10 cellular contexts compared by ENCODE assay signal in genomic region chr19:37986048-37986750, GRCh38.
A peak's percentile ranks its signal among the peaks of the same experiment; 100 is the strongest.
DNase-seq lines count a peak whose midpoint lies in the region; ATAC-seq and TF ChIP-seq lines count a peak whose summit lies in the region.
"Had no signal": no experiment of that assay in that cellular context is flagged by ENCODE, and none has a peak within 500 bp of the region (broad histone marks: within the 10 kb centered on the region; RNA-seq: fewer than 3 reads in every experiment).

No MANE protein-coding gene starts in this region.

- POLR2A ChIA-PET in naive thymus-derived CD4-positive, alpha-beta T cell (lab: Charles Lee): no interaction called here

- ATAC-seq in naive thymus-derived CD4-positive, alpha-beta T cell: no peak
- ATAC-seq in HG03039 (IDR thresholded peaks at IDR 0.05; ENCODE audit: unreplicated experiment): no peak

- no peaks in the 10 kb centered on the region for H3K9me3 Mint-ChIP-seq in naive thymus-derived CD4-positive, alpha-beta T cell

- no peaks in the 10 kb centered on the region for H3K9me3 ChIP-seq in HUES64 (ENCODE audit: insufficient read depth, low read depth, low read length)
- no peaks in the 10 kb centered on the region for H3K9me3 ChIP-seq in naive thymus-derived CD4-positive, alpha-beta T cell (ENCODE audit: control insufficient read depth in 2 of 3, low read length in 3 of 3)
- H3K9me3 ChIP-seq: ovary had no signal

- H3K4me3 ChIP-seq in HUES64 (ENCODE audit: low read length): no peak overlapping the region
- H3K4me3 ChIP-seq in naive thymus-derived CD4-positive, alpha-beta T cell (ENCODE audit: low read length): no peak overlapping the region
- H3K4me3 ChIP-seq: ovary had no signal

- no peaks in the 10 kb centered on the region for H3K36me3 ChIP-seq in HUES64 (ENCODE audit: insufficient read depth, low read length)
- H3K36me3 ChIP-seq in naive thymus-derived CD4-positive, alpha-beta T cell (ENCODE audit: control insufficient read depth in 2 of 3, insufficient read depth in 3 of 3, low read length in 3 of 3): no peaks in the 10 kb centered on the region
- H3K36me3 ChIP-seq: ovary had no signal

- no peaks in the 10 kb centered on the region for H3K27me3 Mint-ChIP-seq in naive thymus-derived CD4-positive, alpha-beta T cell

- CTCF ChIA-PET in naive thymus-derived CD4-positive, alpha-beta T cell (lab: Charles Lee): no interaction called here

- peaks cover 0 to 34% (median 30%) of the 10 kb centered on the region in 7 donors for H3K4me1 Mint-ChIP-seq in naive thymus-derived CD4-positive, alpha-beta T cell

- H3K4me3 Mint-ChIP-seq in naive thymus-derived CD4-positive, alpha-beta T cell: no peak overlapping the region

- peaks cover 0 to 9% (median 0%) of the 10 kb centered on the region in 5 donors for H3K36me3 Mint-ChIP-seq in naive thymus-derived CD4-positive, alpha-beta T cell

- H3K9ac ChIP-seq in HUES64 (ENCODE audit: low read depth, low read length): no peak overlapping the region

- no peak for TF ChIP-seq POLR2A in erythroblast (IDR thresholded peaks at IDR 0.05; ENCODE audit: low read length)

- intact Hi-C loops in naive thymus-derived CD4-positive, alpha-beta T cell (cut with micrococcal nuclease): no loop called here

- peak overlapping the region; percentile 30 to 94 (median 69) for H3K27ac Mint-ChIP-seq in naive thymus-derived CD4-positive, alpha-beta T cell

- H3K4me1 ChIP-seq in HUES64 (ENCODE audit: insufficient read depth, low read length): peaks cover 40% of the 10 kb centered on the region
- H3K4me1 ChIP-seq in naive thymus-derived CD4-positive, alpha-beta T cell (ENCODE audit: control insufficient read depth in 2 of 2, insufficient read depth in 2 of 2, low read length in 2 of 2): peaks cover 0 to 4% of the 10 kb centered on the region in 2 donors

- 61% methylated on average over 10 of the region's 10 CpGs for WGBS in HUES64

- DNase-seq in NCI-H2196 (lab: John Stamatoyannopoulos, UW; ENCODE audit: unreplicated experiment) (peak; percentile 49), NCI-H2196 treated with DMSO at 0.1 percent for 48 hours (lab: John Stamatoyannopoulos, UW; ENCODE audit: unreplicated experiment) (no peak), UCSD-AML1 (lab: John Stamatoyannopoulos, UW; ENCODE audit: unreplicated experiment) (peak; percentile 36), substantia nigra (lab: John Stamatoyannopoulos, UW) (no peak), erythroblast (lab: John Stamatoyannopoulos, UW) (no peak)
- peak in 1 of 9 donors; percentile 11 for DNase-seq in naive thymus-derived CD4-positive, alpha-beta T cell
- DNase-seq: islet precursor cell, ovary had no signal

- H3K27me3 ChIP-seq in HUES64 (ENCODE audit: insufficient read depth, low read length): no peaks in the 10 kb centered on the region
- H3K27me3 ChIP-seq in naive thymus-derived CD4-positive, alpha-beta T cell (ENCODE audit: control insufficient read depth in 2 of 2, insufficient read depth in 2 of 2, low read length in 2 of 2): no peaks in the 10 kb centered on the region
- H3K27me3 ChIP-seq: ovary had no signal

- H3K27ac ChIP-seq in HUES64 (ENCODE audit: low read depth, low read length) (peak overlapping the region; percentile 28; the same call in 1 of the 2 replicates), substantia nigra (ENCODE audit: low read depth, low read length, poor library complexity, severe bottlenecking) (no peak overlapping the region)
- peak overlapping the region; percentile 46 for H3K27ac ChIP-seq in naive thymus-derived CD4-positive, alpha-beta T cell (ENCODE audit: low read depth, low read length)
- H3K27ac ChIP-seq: ovary had no signal

Comparison
In these comparisons a context has a peak if more than half of its experiments do, and no peak if none do; other contexts are left out.
1. DNase-seq: peak in NCI-H2196 (single experiment) and UCSD-AML1 (single experiment); none in NCI-H2196 treated with DMSO at 0.1 percent for 48 hours (single experiment), substantia nigra (0 of 49) and erythroblast (0 of 2).